8 cellular contexts compared by ENCODE assay signal in genomic region chr13:27283906-27284523, GRCh38. TPM values are rescaled to one million over a fixed set of nuclear protein-coding genes. Genes with fewer than 3 reads are reported as not detected.
DNase-seq lines count a peak whose midpoint lies in the region; ATAC-seq and TF ChIP-seq lines count a peak whose summit lies in the region.

No MANE protein-coding gene starts in this region.

- H3K4me1 ChIP-seq in A673 (ENCODE audit: insufficient read depth, low read length, poor library complexity, severe bottlenecking) (no peaks in the 10 kb centered on the region), heart right ventricle (no peaks in the 10 kb centered on the region)

- no TSS peak for BruUV-seq in A673 (replicated peaks; lab: Mats Ljungman, UMichigan)

- in situ Hi-C loops in SK-MEL-5 (cut with HindIII; ENCODE audit: low pct_unique_long_range_greater_than_20kb, low sequenced_read_pairs), result no loop called here

- no peak overlapping the region for H3K27ac ChIP-seq in A673 (ENCODE audit: low read depth, low read length, poor library complexity, severe bottlenecking)
- no peak overlapping the region for H3K27ac ChIP-seq in heart right ventricle

- peak; percentile 38 for TF ChIP-seq CTCF in A673 (conservative IDR thresholded peaks at IDR 0.05; ENCODE audit: low read depth, low read length)
- peak; percentile 43; the same call in 1 of the 2 replicates for TF ChIP-seq CTCF in GM12875 (IDR thresholded peaks at IDR 0.05; ENCODE audit: borderline replicate concordance, insufficient read depth, low read depth, low read length)
- peak in 8 of 9 donors; percentile 9 to 62 (median 50) for TF ChIP-seq CTCF in heart right ventricle (IDR thresholded peaks at IDR 0.05)

- H3K36me3 ChIP-seq in A673 (ENCODE audit: insufficient read depth, low read length, poor library complexity, severe bottlenecking), result no peaks in the 10 kb centered on the region
- H3K36me3 ChIP-seq in heart right ventricle, result no peaks in the 10 kb centered on the region

- POLR2A ChIA-PET in A673 (lab: Charles Lee; ENCODE audit: low non-redundant PET), result no interaction called here

- CTCF ChIA-PET in A673 (lab: Charles Lee), result no interaction called here

- H3K4me3 ChIP-seq in A673 (ENCODE audit: low read depth, low read length, poor library complexity, severe bottlenecking), result no peak overlapping the region
- H3K4me3 ChIP-seq in GM12875 (ENCODE audit: low read depth, low read length), result no peak overlapping the region
- H3K4me3 ChIP-seq in heart right ventricle, result no peak overlapping the region

- DNase-seq in A673 (ENCODE audit: low spot score) (no peak), SK-MEL-5 (ENCODE audit: low read depth, low spot score) (peak; percentile 64), heart right ventricle (no peak), NCI-H1417 treated with DMSO at 0.1 percent for 48 hours (lab: John Stamatoyannopoulos, UW) (no peak)
- no peak for DNase-seq in activated CD4-positive, CD25-positive, alpha-beta regulatory T cell treated with anti-CD3 and anti-CD28 coated beads, Interleukin-2, amount 50 U/mL, for 72 hours

- H3K9me3 ChIP-seq in A673 (ENCODE audit: low read depth, low read length, poor library complexity, severe bottlenecking) (no peaks in the 10 kb centered on the region), heart right ventricle (no peaks in the 10 kb centered on the region)

- H3K27me3 ChIP-seq in A673 (replicated peaks; ENCODE audit: insufficient read depth, low read depth, low read length, poor library complexity) (no peaks in the 10 kb centered on the region), heart right ventricle (peaks cover 0 to 4% (median 0%) of the 10 kb centered on the region in 7 donors)

- ATAC-seq in heart right ventricle (peak in 7 of 8 donors; percentile 49 to 81 (median 78)), GM18519 (IDR thresholded peaks at IDR 0.05; ENCODE audit: low FRiP score, unreplicated experiment) (no peak), HG03039 (IDR thresholded peaks at IDR 0.05; ENCODE audit: unreplicated experiment) (no peak)

- intact Hi-C loops in A673 (cut with micrococcal nuclease; ENCODE audit: unreplicated experiment) (no loop called here), heart right ventricle (cut with DNase I) (loop anchor here in 5 of 10 donors (2.0 to 5.0 kb wide), 3 partner anchors 292 to 299 kb away; no protein-coding TSS in a partner anchor)

- WGBS in heart right ventricle, 2 donors, result 83 to 93% methylated on average over 4 of the region's 4 CpGs

RNA-seq across cellular contexts. Expression of gene RASL11A, which starts 13.4 kb away (rescaled TPM):
- total RNA-seq in A673 (2021) (0.85 and 1.1 TPM in 2 replicates), heart right ventricle (10 to 100 TPM in 2 of 10 donors, 1 to 10 TPM in 8; 1.8 to 68.7 (median 3.1) TPM)
- total RNA-seq in SK-MEL-5 (2014; rRNA removed; shearing (Covaris generic)), result 0.27 and 1.7 TPM in 2 replicates
- polyA plus RNA-seq in SK-MEL-5 (2015; cell fraction: cytosol; rRNA removed), result 1.3 and 2.5 TPM in 2 replicates
- 0.72 TPM in 1 of 2 replicates, not detected in the other for polyA plus RNA-seq in SK-MEL-5 (2015; cell fraction: nucleus; rRNA removed)
- polyA plus RNA-seq in heart right ventricle, result 1 to 10 TPM; 6.6 to 9.3 TPM

RNA-seq across cellular contexts. Expression of gene RPL21, which starts 32.7 kb away (rescaled TPM):
- 906 and 986 TPM in 2 replicates for total RNA-seq in A673 (2021)
- total RNA-seq in SK-MEL-5 (2014; rRNA removed; shearing (Covaris generic)), result 1,344 and 1,559 TPM in 2 replicates
- polyA plus RNA-seq in SK-MEL-5 (2015; cell fraction: cytosol; rRNA removed), result 683 and 813 TPM in 2 replicates
- polyA plus RNA-seq in SK-MEL-5 (2015; cell fraction: nucleus; rRNA removed), result 270 and 305 TPM in 2 replicates
- 100 to 1,000 TPM; 498 to 733 (median 598) TPM for total RNA-seq in heart right ventricle
- polyA plus RNA-seq in heart right ventricle, result 1,000 to 10,000 TPM in 1 of 2 donors, 100 to 1,000 TPM in 1; 574 to 1,188 TPM

Comparison
In these comparisons a context has a peak if more than half of its experiments do, and no peak if none do; other contexts are left out.
1. ATAC-seq: peak in heart right ventricle (7 of 8); none in GM18519 (single experiment) and HG03039 (single experiment).
2. Peak in every context shown above with its lines, with median percentiles within 50 percentile points of each other: CTCF ChIP-seq.